In genomic region chr11:126115253-126115540, GRCh38 we compare ENCODE assay signal across 11 cellular contexts. TPM values are rescaled to one million over a fixed set of nuclear protein-coding genes. Genes with fewer than 3 reads are reported as not detected.
A peak's percentile ranks its signal among the peaks of the same experiment; 100 is the strongest.
DNase-seq lines count a peak whose midpoint lies in the region; ATAC-seq and TF ChIP-seq lines count a peak whose summit lies in the region.
"Had no signal": no experiment of that assay in that cellular context is flagged by ENCODE, and none has a peak within 500 bp of the region (broad histone marks: within the 10 kb centered on the region; RNA-seq: fewer than 3 reads in every experiment).

No MANE protein-coding gene starts in this region.

- H3K9me3 ChIP-seq in Peyer's patch (no peaks in the 10 kb centered on the region), hepatocyte (ENCODE audit: low read depth) (no peaks in the 10 kb centered on the region), stomach (no peaks in the 10 kb centered on the region)

- no peaks in the 10 kb centered on the region for H3K36me3 Mint-ChIP-seq in HFFc6 (ENCODE audit: low read depth)
- H3K36me3 Mint-ChIP-seq: naive thymus-derived CD8-positive, alpha-beta T cell had no signal

- peak overlapping the region in 3 of 4 donors; percentile 81 to 89 (median 88) for H3K27ac ChIP-seq in Peyer's patch
- peak overlapping the region; percentile 67 for H3K27ac ChIP-seq in hepatocyte
- peak overlapping the region; percentile 78 to 94 (median 91) for H3K27ac ChIP-seq in stomach

- H3K4me1 Mint-ChIP-seq in HFFc6 (ENCODE audit: low read depth): peaks cover 24% of the 10 kb centered on the region
- H3K4me1 Mint-ChIP-seq: naive thymus-derived CD8-positive, alpha-beta T cell had no signal

- in situ Hi-C loops in KBM-7 (cut with MboI; ENCODE audit: low pct_unique_long_range_greater_than_20kb, low sequenced_read_pairs): no loop called here

- H4K20me1 ChIP-seq in hepatocyte (ENCODE audit: insufficient read depth, poor library complexity, severe bottlenecking): no peaks in the 10 kb centered on the region

- no peaks in the 10 kb centered on the region for H3K36me3 ChIP-seq in Peyer's patch
- no peaks in the 10 kb centered on the region for H3K36me3 ChIP-seq in hepatocyte (replicated peaks; ENCODE audit: insufficient read depth, low read depth)
- no peaks in the 10 kb centered on the region for H3K36me3 ChIP-seq in stomach

- DNase-seq in HFFc6 (no peak), Peyer's patch (peak in 1 of 3 donors; percentile 79), hepatocyte (ENCODE audit: low spot score) (peak; percentile 68), stomach (peak; percentile 91), KBM-7 (no peak)
- no peak for DNase-seq in stimulated activated CD4-positive, alpha-beta T cell treated with anti-CD3 and anti-CD28 coated beads, Interleukin-2, amount 100 ng/mL, for 24 hours
- DNase-seq: effector CD4-positive, alpha-beta T cell; naive thymus-derived CD8-positive, alpha-beta T cell; stimulated activated naive CD4-positive, alpha-beta T cell treated with Interleukin-2 at 50 U/mL for 16 hours had no signal

- WGBS in hepatocyte (ENCODE audit: low lambda C conversion rate, missing lambda C conversion rate): 37% methylated on average over 2 of the region's 2 CpGs
- 7 to 37% (median 15%) methylated on average over 2 of the region's 2 CpGs for WGBS in stomach, 5 donors

- H3K4me1 ChIP-seq in Peyer's patch: peaks cover 0 to 46% (median 20%) of the 10 kb centered on the region in 4 donors
- H3K4me1 ChIP-seq in hepatocyte (ENCODE audit: insufficient read depth): peaks cover 47% of the 10 kb centered on the region
- H3K4me1 ChIP-seq in stomach: peaks cover 50 to 68% (median 60%) of the 10 kb centered on the region in 4 donors

- no peak for TF ChIP-seq CTCF in HFFc6 (IDR thresholded peaks at IDR 0.05)
- no peak for TF ChIP-seq CTCF in Peyer's patch (IDR thresholded peaks at IDR 0.05)
- TF ChIP-seq CTCF in hepatocyte (IDR thresholded peaks at IDR 0.05; ENCODE audit: poor library complexity): no peak
- TF ChIP-seq CTCF in stomach (IDR thresholded peaks at IDR 0.05): no peak

- no peak overlapping the region for H2AFZ ChIP-seq in hepatocyte

- peak overlapping the region; percentile 49 for H3K4me2 ChIP-seq in hepatocyte

- TF ChIP-seq POLR2A in Peyer's patch (IDR thresholded peaks at IDR 0.05) (no peak), stomach (IDR thresholded peaks at IDR 0.05) (no peak)

- H3K9me2 ChIP-seq in hepatocyte (replicated peaks; ENCODE audit: insufficient read depth): no peaks in the 10 kb centered on the region

- no peaks in the 10 kb centered on the region for H3K9me3 Mint-ChIP-seq in HFFc6
- H3K9me3 Mint-ChIP-seq: naive thymus-derived CD8-positive, alpha-beta T cell had no signal

- H3K27me3 ChIP-seq in Peyer's patch (no peaks in the 10 kb centered on the region), hepatocyte (no peaks in the 10 kb centered on the region), stomach (no peaks in the 10 kb centered on the region)

- H3K4me3 ChIP-seq in Peyer's patch (no peak overlapping the region), hepatocyte (no peak overlapping the region), stomach (no peak overlapping the region)

- intact Hi-C loops in stomach (cut with DNase I; ENCODE audit: low total_unique reads): no loop called here

- peaks cover 34% of the 10 kb centered on the region for H3K27me3 Mint-ChIP-seq in HFFc6 (ENCODE audit: insufficient read depth)
- H3K27me3 Mint-ChIP-seq: naive thymus-derived CD8-positive, alpha-beta T cell had no signal

- H3K79me2 ChIP-seq in hepatocyte: no peaks in the 10 kb centered on the region

- no peak for ATAC-seq in HG02884 (IDR thresholded peaks at IDR 0.05; ENCODE audit: unreplicated experiment)
- ATAC-seq in GM18907 (IDR thresholded peaks at IDR 0.05; ENCODE audit: unreplicated experiment): no peak
- ATAC-seq: naive thymus-derived CD8-positive, alpha-beta T cell had no signal

- peak; percentile 57 for TF ChIP-seq EP300 in stomach (IDR thresholded peaks at IDR 0.05)

- no peak overlapping the region for H3K4me3 Mint-ChIP-seq in HFFc6
- H3K4me3 Mint-ChIP-seq: naive thymus-derived CD8-positive, alpha-beta T cell had no signal

- 0 out of 2 replicates have a peak overlapping the region, but pooled peaks have one; percentile 18 for H3K27ac Mint-ChIP-seq in HFFc6

RNA-seq across cellular contexts. Expression of gene CDON, which starts 52.5 kb away (rescaled TPM):
- total RNA-seq in HFFc6 (2021; fragmentation: NEBNext Ultra II Directional; extraction: Animal tissue kit (Norgen Biotek cat#: 25700)): 1 to 10 TPM; 1.3 to 2.0 (median 1.9) TPM
- total RNA-seq in Peyer's patch (1 to 10 TPM; 1.9 to 8.0 (median 3.8) TPM), hepatocyte (38.0 and 41.9 TPM in 2 replicates), stomach (10 to 100 TPM; 16.1 to 80.8 (median 26.8) TPM)
- polyA plus RNA-seq in hepatocyte (17.5 and 25.0 TPM in 2 replicates), stomach (1 to 10 TPM in 1 of 3 donors, under 1 TPM in 2; 0.31 to 1.0 (median 0.44) TPM)

Comparison
In these comparisons a context has a peak if more than half of its experiments do, and no peak if none do; other contexts are left out.
1. DNase-seq: peak in hepatocyte (single experiment) and stomach (single experiment); none in HFFc6 (single experiment), stimulated activated CD4-positive, alpha-beta T cell treated with anti-CD3 and anti-CD28 coated beads, Interleukin-2, amount 100 ng/mL, for 24 hours (0 of 2) and KBM-7 (single experiment).
2. Peak in every context shown above with its lines, with median percentiles within 50 percentile points of each other: H3K27ac ChIP-seq.